In genomic region chr21:36113647-36114428, GRCh38 we compare ENCODE assay signal across 8 cellular contexts. TPM values are rescaled to one million over a fixed set of nuclear protein-coding genes. Genes with fewer than 3 reads are reported as not detected.
DNase-seq lines count a peak whose midpoint lies in the region; ATAC-seq, FAIRE-seq and TF ChIP-seq lines count a peak whose summit lies in the region.

No MANE protein-coding gene starts in this region.

- DNase-seq in GM12865 (ENCODE audit: low read depth) (peak; percentile 24), OCI-M1 (lab: John Stamatoyannopoulos, UW) (peak; percentile 77), bronchial epithelial cell (ENCODE audit: low read depth) (peak; percentile 66), spleen (peak; percentile 77), superior temporal gyrus (ENCODE audit: extremely low spot score) (no peak), NCI-H524 (lab: John Stamatoyannopoulos, UW) (no peak), ascending aorta (ENCODE audit: low spot score in 2 of 2) (no peak)

- TF ChIP-seq CTCF in GM12865 (IDR thresholded peaks at IDR 0.05; ENCODE audit: insufficient read depth, low read depth, low read length, missing control alignments) (no peak), bronchial epithelial cell (IDR thresholded peaks at IDR 0.05; ENCODE audit: insufficient read depth, low read length, severe bottlenecking) (no peak), spleen (IDR thresholded peaks at IDR 0.05 in 8 of 11, conservative IDR thresholded peaks at IDR 0.05 in 3 of 11) (no peak), ascending aorta (IDR thresholded peaks at IDR 0.05) (no peak)

- WGBS in spleen, 5 donors, result 34 to 51% (median 36%) methylated on average over 16 to 17 of the region's 17 CpGs

- peaks cover 0 to 37% (median 16%) of the 10 kb centered on the region in 6 donors for H3K4me1 ChIP-seq in spleen
- H3K4me1 ChIP-seq in ascending aorta, result no peaks in the 10 kb centered on the region

- H3K27me3 ChIP-seq in bronchial epithelial cell (ENCODE audit: control insufficient read depth, insufficient read depth, low read length), result no peaks in the 10 kb centered on the region
- no peaks in the 10 kb centered on the region for H3K27me3 ChIP-seq in spleen (replicated peaks in 1 of 7)
- H3K27me3 ChIP-seq in ascending aorta, result no peaks in the 10 kb centered on the region

- H3K4me3 ChIP-seq in GM12865 (ENCODE audit: low read depth, low read length) (no peak overlapping the region), bronchial epithelial cell (ENCODE audit: low read depth, low read length) (peak overlapping the region; percentile 32), spleen (peak overlapping the region in 6 of 8 donors; percentile 14 to 65 (median 40)), ascending aorta (no peak overlapping the region)

- FAIRE-seq in bronchial epithelial cell (lab: Jason Lieb, UNC), result no peak

- H3K36me3 ChIP-seq in bronchial epithelial cell (ENCODE audit: control insufficient read depth, insufficient read depth, low read length) (no peaks in the 10 kb centered on the region), spleen (no peaks in the 10 kb centered on the region), ascending aorta (no peaks in the 10 kb centered on the region)

- TF ChIP-seq POLR2A in spleen (IDR thresholded peaks at IDR 0.05), result no peak

- H3K27ac ChIP-seq in spleen (peak overlapping the region in 7 of 8 donors; percentile 19 to 81 (median 76)), ascending aorta (no peak overlapping the region)

- intact Hi-C loops in spleen (cut with DNase I; ENCODE audit: low total_unique reads), result loop anchor here (5.0 kb wide), 1 partner anchor 52 kb away; the partner anchor contains the start of gene SETD4
- intact Hi-C loops in ascending aorta (cut with DNase I), result loop anchor here (2.0 kb wide), 1 partner anchor 53 kb away; the partner anchor contains the start of gene SETD4

- no peaks in the 10 kb centered on the region for H3K9me3 ChIP-seq in spleen
- no peaks in the 10 kb centered on the region for H3K9me3 ChIP-seq in ascending aorta

- ATAC-seq in HG02885 (IDR thresholded peaks at IDR 0.05; ENCODE audit: poor library complexity, unreplicated experiment), result no peak

RNA-seq across cellular contexts. Expression of gene CBR3, which starts 21.0 kb away (rescaled TPM):
- 0.26 and 0.38 TPM in 2 replicates for total RNA-seq in bronchial epithelial cell
- total RNA-seq in spleen, result 1 to 10 TPM; 1.4 to 3.4 (median 2.9) TPM
- 1 to 10 TPM; 1.7 to 4.5 (median 4.0) TPM for polyA plus RNA-seq in spleen
- 59.2 TPM for total RNA-seq in ascending aorta

RNA-seq across cellular contexts. Expression of gene DOP1B, which starts 42.8 kb away (rescaled TPM):
- total RNA-seq in bronchial epithelial cell (3.4 and 5.8 TPM in 2 replicates), spleen (10 to 100 TPM; 20.8 to 29.2 (median 23.3) TPM), ascending aorta (4.5 TPM)
- polyA plus RNA-seq in spleen, result 1 to 10 TPM; 2.9 to 4.9 (median 3.1) TPM

RNA-seq across cellular contexts. Expression of gene CBR1, which starts 44.0 kb away (rescaled TPM):
- total RNA-seq in bronchial epithelial cell, result 60.4 and 111 TPM in 2 replicates
- 100 to 1,000 TPM in 1 of 7 donors, 10 to 100 TPM in 6; 30.7 to 128 (median 38.4) TPM for total RNA-seq in spleen
- polyA plus RNA-seq in spleen, result 10 to 100 TPM; 31.6 to 63.0 (median 52.7) TPM
- total RNA-seq in ascending aorta, result 101 TPM

RNA-seq across cellular contexts. Expression of gene SETD4, which starts 53.5 kb away (rescaled TPM):
- total RNA-seq in bronchial epithelial cell (13.4 and 16.6 TPM in 2 replicates), spleen (10 to 100 TPM; 18.2 to 28.1 (median 23.2) TPM), ascending aorta (35.9 TPM)
- 1 to 10 TPM; 6.9 to 9.0 (median 9.0) TPM for polyA plus RNA-seq in spleen

Comparison
In these comparisons a context has a peak if more than half of its experiments do, and no peak if none do; other contexts are left out.
1. DNase-seq: peak in GM12865 (single experiment), OCI-M1 (single experiment), bronchial epithelial cell (single experiment) and spleen (single experiment); none in superior temporal gyrus (single experiment), NCI-H524 (0 of 2) and ascending aorta (0 of 2).
2. H3K4me3 ChIP-seq: peak in bronchial epithelial cell (single experiment) and spleen (6 of 8); none in GM12865 (single experiment) and ascending aorta (0 of 2).
3. H3K27ac ChIP-seq: peak in spleen (7 of 8); none in ascending aorta (0 of 2).
4. RNA of gene CBR3, which starts 21.0 kb away (total RNA-seq): 59.2 TPM in ascending aorta (single experiment); 1.4 to 3.4 TPM in spleen and 0.26 to 0.38 TPM in bronchial epithelial cell; every median in the first group is over 10 times any median in the second.